In the genomic region with DNA sequence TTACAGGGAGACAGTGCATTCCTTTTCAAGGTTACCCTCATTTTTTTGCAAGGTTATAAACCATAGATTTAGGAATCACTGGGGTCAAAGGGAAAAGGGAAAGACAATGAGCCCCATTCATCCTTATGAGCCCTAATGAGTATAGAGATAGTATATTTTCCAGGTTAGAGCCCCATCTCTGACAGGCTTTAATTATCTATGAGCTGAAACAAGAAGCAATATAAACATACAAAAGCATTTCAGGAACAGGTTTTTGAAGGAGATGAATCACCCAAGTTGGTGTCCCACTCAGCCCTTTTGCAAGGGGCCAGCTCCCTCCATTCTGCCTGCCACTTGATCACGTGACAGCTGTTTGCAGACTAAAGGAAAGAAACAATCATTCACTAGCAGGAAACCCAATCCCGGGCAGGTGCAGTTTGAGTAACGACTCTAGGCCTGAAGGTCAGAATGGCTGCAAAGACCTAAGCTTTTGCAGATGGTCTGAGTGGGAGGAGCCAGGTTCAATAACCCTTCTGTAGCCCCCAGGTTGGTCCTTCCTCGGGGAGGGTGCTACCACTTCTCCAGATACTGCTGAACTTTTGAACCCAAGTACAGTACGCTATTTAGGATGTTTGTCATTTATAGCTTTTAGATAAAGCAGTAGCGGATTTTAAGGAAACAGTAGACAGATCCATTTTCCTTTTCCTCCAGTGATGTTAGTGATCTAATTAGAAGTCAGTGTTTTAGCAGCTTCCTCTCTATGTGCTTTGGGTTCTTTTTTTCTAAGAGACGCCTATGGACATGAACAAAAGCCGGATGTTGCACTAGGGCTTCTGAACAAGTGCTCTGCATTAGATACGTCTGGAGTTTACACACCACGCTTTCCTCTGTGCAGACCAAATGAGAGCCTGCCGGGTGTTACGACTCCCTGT, we compare ENCODE assay signal across 8 cellular contexts.
DNase-seq lines count a peak whose midpoint lies in the region; ATAC-seq lines count a peak whose summit lies in the region.

No MANE protein-coding gene starts in this region.

- ATAC-seq in HG03139 (IDR thresholded peaks at IDR 0.05; ENCODE audit: unreplicated experiment) (peak; percentile 85), HG02885 (IDR thresholded peaks at IDR 0.05; ENCODE audit: poor library complexity, unreplicated experiment) (no peak)

- DNase-seq in ELF-1 (ENCODE audit: low read depth, low spot score) (peak; percentile 30), NCI-H748 treated with DMSO at 0.1 percent for 48 hours (lab: John Stamatoyannopoulos, UW) (peak; percentile 97), iPS-NIHi11 (ENCODE audit: low spot score) (peak; percentile 47), GOT3 (lab: John Stamatoyannopoulos, UW) (no peak), globus pallidus (ENCODE audit: low spot score) (no peak), superior temporal gyrus (ENCODE audit: extremely low spot score) (no peak)

Comparison
In these comparisons a context has a peak if more than half of its experiments do, and no peak if none do; other contexts are left out.
1. DNase-seq: peak in ELF-1 (single experiment), NCI-H748 treated with DMSO at 0.1 percent for 48 hours (single experiment) and iPS-NIHi11 (single experiment); none in GOT3 (single experiment), globus pallidus (single experiment) and superior temporal gyrus (single experiment).